In the genomic region with DNA sequence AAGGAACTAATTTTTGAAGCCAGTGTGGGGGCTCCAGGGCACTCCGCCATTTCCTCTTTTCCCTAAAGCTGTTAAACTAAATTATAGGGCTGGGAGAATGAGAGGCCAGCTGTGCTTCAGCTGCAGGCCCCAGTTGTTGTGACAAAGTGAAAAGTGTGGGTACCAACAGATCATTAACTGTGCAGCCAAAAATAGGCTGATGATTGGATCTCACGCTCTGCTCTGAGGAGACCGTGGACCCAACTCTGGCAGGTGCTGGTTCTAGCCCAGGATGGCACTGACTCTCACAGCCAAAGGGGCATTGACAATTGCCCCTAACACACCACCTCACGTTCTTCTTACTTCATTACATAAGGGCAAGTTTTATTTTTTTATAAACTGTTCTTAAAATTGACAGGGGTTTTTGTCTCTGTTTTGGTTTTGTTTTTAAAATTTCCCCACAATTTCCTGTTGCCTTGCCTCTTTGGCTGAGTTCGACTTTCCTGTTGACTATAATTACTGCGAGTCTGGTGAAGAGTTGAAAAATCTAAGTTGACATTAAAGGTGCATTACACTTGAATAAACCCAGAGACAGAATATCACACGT, we compare ENCODE assay signal across 9 cellular contexts.
DNase-seq lines count a peak whose midpoint lies in the region; ATAC-seq and TF ChIP-seq lines count a peak whose summit lies in the region.
"Had no signal": no experiment of that assay in that cellular context is flagged by ENCODE, and none has a peak within 500 bp of the region (broad histone marks: within the 10 kb centered on the region; RNA-seq: fewer than 3 reads in every experiment).

No MANE protein-coding gene starts in this region.

- no peaks in the 10 kb centered on the region for H3K27me3 Mint-ChIP-seq in CD8-positive, alpha-beta T cell (ENCODE audit: low read depth)
- no peaks in the 10 kb centered on the region for H3K27me3 Mint-ChIP-seq in activated T-helper 2 cell treated with anti-CD3 and anti-CD28 coated beads, Interferon-gamma antibody, Interleukin-2, Interleukin-4, amounts not matched to agents 10 μg/mL and 5 μg/mL and 100 μg/mL, durations not matched to agents 14 hours and 24 hours and 36 hours (ENCODE audit: low read depth)

- peak overlapping the region; percentile 19 for H3K4me3 Mint-ChIP-seq in CD8-positive, alpha-beta T cell
- H3K4me3 Mint-ChIP-seq in activated T-helper 2 cell treated with anti-CD3 and anti-CD28 coated beads, Interferon-gamma antibody, Interleukin-2, Interleukin-4, amounts not matched to agents 10 μg/mL and 5 μg/mL and 100 μg/mL, durations not matched to agents 14 hours and 24 hours and 36 hours (ENCODE audit: low read depth), result peak overlapping the region; percentile 49

- H3K4me3 ChIP-seq in CD8-positive, alpha-beta T cell (ENCODE audit: low read depth, low read length), result peak overlapping the region; percentile 24

- H3K27ac ChIP-seq in CD8-positive, alpha-beta T cell (ENCODE audit: low read depth, low read length), result peak overlapping the region; percentile 77

- H3K4me1 Mint-ChIP-seq in CD8-positive, alpha-beta T cell (ENCODE audit: low read depth), result peaks cover 79% of the 10 kb centered on the region
- H3K4me1 Mint-ChIP-seq in activated T-helper 2 cell treated with anti-CD3 and anti-CD28 coated beads, Interferon-gamma antibody, Interleukin-2, Interleukin-4, amounts not matched to agents 10 μg/mL and 5 μg/mL and 100 μg/mL, durations not matched to agents 14 hours and 24 hours and 36 hours (ENCODE audit: low read depth), result peaks cover 45% of the 10 kb centered on the region

- POLR2A ChIA-PET in CD8-positive, alpha-beta T cell (lab: Charles Lee), result interaction anchor here (0.8 to 1.5 kb wide), 3 partner anchors 11 to 458 kb away, joined by 3 to 5 read pairs (median 4); a partner anchor contains a TSS

- H3K27ac Mint-ChIP-seq in CD8-positive, alpha-beta T cell, result peak overlapping the region; percentile 94
- peak overlapping the region; percentile 87 for H3K27ac Mint-ChIP-seq in activated T-helper 2 cell treated with anti-CD3 and anti-CD28 coated beads, Interferon-gamma antibody, Interleukin-2, Interleukin-4, amounts not matched to agents 10 μg/mL and 5 μg/mL and 100 μg/mL, durations not matched to agents 14 hours and 24 hours and 36 hours

- ATAC-seq in CD8-positive, alpha-beta T cell, result peak; percentile 53
- ATAC-seq in GM19324 (IDR thresholded peaks at IDR 0.05; ENCODE audit: low FRiP score, unreplicated experiment) (peak; percentile 80), HG03066 (IDR thresholded peaks at IDR 0.05; ENCODE audit: low read depth, unreplicated experiment) (peak; percentile 71)

- no peaks in the 10 kb centered on the region for H3K9me3 ChIP-seq in CD8-positive, alpha-beta T cell (ENCODE audit: low read length)

- TF ChIP-seq CTCF in CD8-positive, alpha-beta T cell (IDR thresholded peaks at IDR 0.05), result no peak

- DNase-seq in CD8-positive, alpha-beta T cell, result peak in 5 of 7 experiments; percentile 14 to 77 (median 31)
- no peak for DNase-seq in activated T-helper 2 cell treated with anti-CD3 and anti-CD28 coated beads, Interferon-gamma antibody, Interleukin-2, Interleukin-4, amounts not matched to agents 10 μg/mL and 5 μg/mL and 100 μg/mL, durations not matched to agents 14 hours and 24 hours and 36 hours (ENCODE audit: low spot score)
- DNase-seq in NCI-H2171 (lab: John Stamatoyannopoulos, UW) (no peak), NK-92 (lab: John Stamatoyannopoulos, UW; ENCODE audit: unreplicated experiment) (no peak), anterior cingulate cortex (lab: John Stamatoyannopoulos, UW) (no peak), cerebellar nuclear complex (lab: John Stamatoyannopoulos, UW) (no peak)
- DNase-seq: EL had no signal

- H3K4me1 ChIP-seq in CD8-positive, alpha-beta T cell (ENCODE audit: insufficient read depth, low read length), result peaks cover 66% of the 10 kb centered on the region

- H3K9me3 Mint-ChIP-seq in CD8-positive, alpha-beta T cell, result no peaks in the 10 kb centered on the region
- no peaks in the 10 kb centered on the region for H3K9me3 Mint-ChIP-seq in activated T-helper 2 cell treated with anti-CD3 and anti-CD28 coated beads, Interferon-gamma antibody, Interleukin-2, Interleukin-4, amounts not matched to agents 10 μg/mL and 5 μg/mL and 100 μg/mL, durations not matched to agents 14 hours and 24 hours and 36 hours

- intact Hi-C loops in CD8-positive, alpha-beta T cell (cut with DNase I, micrococcal nuclease), result loop anchor here (1.0 to 5.0 kb wide), 8 partner anchors 15 to 424 kb away; a partner anchor contains a TSS
- intact Hi-C loops in activated T-helper 2 cell treated with anti-CD3 and anti-CD28 coated beads, Interferon-gamma antibody, Interleukin-2, Interleukin-4, amounts not matched to agents 10 μg/mL and 5 μg/mL and 100 μg/mL, durations not matched to agents 14 hours and 24 hours and 36 hours (cut with micrococcal nuclease), result loop anchor here (1.0 kb wide), 1 partner anchor 12 kb away; no protein-coding TSS in a partner anchor

- H3K27me3 ChIP-seq in CD8-positive, alpha-beta T cell (ENCODE audit: insufficient read depth, low read length), result no peaks in the 10 kb centered on the region

- H3K36me3 Mint-ChIP-seq in CD8-positive, alpha-beta T cell, result no peaks in the 10 kb centered on the region
- peaks cover 3% of the 10 kb centered on the region for H3K36me3 Mint-ChIP-seq in activated T-helper 2 cell treated with anti-CD3 and anti-CD28 coated beads, Interferon-gamma antibody, Interleukin-2, Interleukin-4, amounts not matched to agents 10 μg/mL and 5 μg/mL and 100 μg/mL, durations not matched to agents 14 hours and 24 hours and 36 hours (ENCODE audit: low read depth)

- CTCF ChIA-PET in CD8-positive, alpha-beta T cell (lab: Charles Lee), result interaction anchor here (0.7 to 2.4 kb wide), 4 partner anchors 9 to 424 kb away, joined by 3 to 13 read pairs (median 5); no protein-coding TSS in a partner anchor

- no peaks in the 10 kb centered on the region for H3K36me3 ChIP-seq in CD8-positive, alpha-beta T cell (ENCODE audit: insufficient read depth, low read length)

Comparison
In these comparisons a context has a peak if more than half of its experiments do, and no peak if none do; other contexts are left out.
1. DNase-seq: peak in CD8-positive, alpha-beta T cell (5 of 7); none in activated T-helper 2 cell treated with anti-CD3 and anti-CD28 coated beads, Interferon-gamma antibody, Interleukin-2, Interleukin-4, amounts not matched to agents 10 μg/mL and 5 μg/mL and 100 μg/mL, durations not matched to agents 14 hours and 24 hours and 36 hours (single experiment), NCI-H2171 (single experiment), NK-92 (single experiment), anterior cingulate cortex (0 of 58) and cerebellar nuclear complex (0 of 2).
2. Peak in every context shown above with its lines, with median percentiles within 50 percentile points of each other: ATAC-seq.